In the genomic region with DNA sequence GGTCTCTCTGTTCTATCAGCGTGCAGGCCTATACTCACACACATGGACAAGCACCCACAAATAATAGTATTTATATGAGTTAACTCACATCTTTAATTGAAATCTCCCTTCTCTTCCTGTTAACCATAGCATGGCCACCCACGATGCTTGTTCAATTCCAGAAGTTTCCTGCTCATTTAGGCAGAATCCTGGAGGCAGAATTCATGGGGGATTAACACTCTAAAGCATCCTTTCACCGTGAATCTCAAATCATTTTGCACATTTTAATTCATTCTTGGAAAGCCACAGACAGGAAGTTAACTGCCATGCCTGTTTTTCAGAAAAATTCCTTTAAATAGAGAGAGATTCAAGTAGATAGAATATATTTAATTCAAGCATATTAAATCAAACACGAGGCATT, we compare ENCODE assay signal across 31 cellular contexts.
"Had no signal": no experiment of that assay in that cellular context is flagged by ENCODE, and none has a peak within 500 bp of the region (broad histone marks: within the 10 kb centered on the region; RNA-seq: fewer than 3 reads in every experiment).

No MANE protein-coding gene starts in this region.

- H3K4me1 ChIP-seq: body of pancreas, left lung, lower lobe of right lung, parathyroid adenoma, psoas muscle, right atrium auricular region, stomach, thyroid gland, upper lobe of left lung, vagina had no signal

- H3K9me3 Mint-ChIP-seq: WTC11 had no signal

- H3K27ac Mint-ChIP-seq: activated CD4-positive, alpha-beta T cell treated with anti-CD3 and anti-CD28 coated beads, Interleukin-2, amount 10 ng/mL, durations not matched to agents 7 days and 5 days; activated CD8-positive, alpha-beta T cell treated with anti-CD3 and anti-CD28 coated beads for 36 hours; activated naive CD4-positive, alpha-beta T cell treated with anti-CD3 and anti-CD28 coated beads, Interleukin-2, amount 50 U/mL, for 24 hours; activated T-helper 17 cell treated with anti-CD3 and anti-CD28 coated beads, Interleukin-2, amount 50 U/mL, for 72 hours; effector memory CD8-positive, alpha-beta T cell; natural killer cell treated with Interleukin-12 subunit alpha and Interleukin-12 subunit beta and Interleukin-15 and Interleukin-18, amount 100 ng/mL, for 72 hours; stimulated activated naive B cell treated with anti-CD40 and anti-IgM and Interleukin-4, amounts not matched to agents 10 μg/mL and 1 μg/mL and 100 μg/mL, for 72 hours; WTC11 had no signal

- H3K9me3 ChIP-seq: body of pancreas, left lung, lower lobe of right lung, psoas muscle, right atrium auricular region, stomach, thyroid gland, upper lobe of left lung, vagina had no signal

- H3K27ac ChIP-seq: body of pancreas, cardiac muscle cell, coronary artery, left lung, lower lobe of right lung, parathyroid adenoma, psoas muscle, right atrium auricular region, stomach, thyroid gland, upper lobe of left lung, vagina had no signal

- H3K4me1 Mint-ChIP-seq: activated CD4-positive, alpha-beta T cell treated with anti-CD3 and anti-CD28 coated beads, Interleukin-2, amount 10 ng/mL, durations not matched to agents 7 days and 5 days; activated naive CD4-positive, alpha-beta T cell treated with anti-CD3 and anti-CD28 coated beads, Interleukin-2, amount 50 U/mL, for 24 hours; activated T-helper 17 cell treated with anti-CD3 and anti-CD28 coated beads, Interleukin-2, amount 50 U/mL, for 72 hours; stimulated activated naive B cell treated with anti-CD40 and anti-IgM and Interleukin-4, amounts not matched to agents 10 μg/mL and 1 μg/mL and 100 μg/mL, for 72 hours had no signal

- H3K79me2 ChIP-seq: parathyroid adenoma had no signal

- H3K27me3 Mint-ChIP-seq: activated CD4-positive, alpha-beta T cell treated with anti-CD3 and anti-CD28 coated beads, Interleukin-2, amount 10 ng/mL, durations not matched to agents 7 days and 5 days; activated CD8-positive, alpha-beta T cell treated with anti-CD3 and anti-CD28 coated beads for 36 hours; activated naive CD4-positive, alpha-beta T cell treated with anti-CD3 and anti-CD28 coated beads, Interleukin-2, amount 50 U/mL, for 24 hours; activated T-helper 17 cell treated with anti-CD3 and anti-CD28 coated beads, Interleukin-2, amount 50 U/mL, for 72 hours; effector memory CD8-positive, alpha-beta T cell; stimulated activated naive B cell treated with anti-CD40 and anti-IgM and Interleukin-4, amounts not matched to agents 10 μg/mL and 1 μg/mL and 100 μg/mL, for 72 hours had no signal

- DNase-seq: activated CD4-positive, alpha-beta T cell treated with anti-CD3 and anti-CD28 coated beads for 1 hour; activated CD4-positive, alpha-beta T cell treated with anti-CD3 and anti-CD28 coated beads, Interleukin-2, amount 10 ng/mL, durations not matched to agents 7 days and 5 days; activated CD8-positive, alpha-beta T cell treated with anti-CD3 and anti-CD28 coated beads for 36 hours; activated T-cell treated with anti-CD3 and anti-CD28 coated beads, Interleukin-2, amount 50 U/mL, for 4 hours; body of pancreas; cerebellar nuclear complex; effector memory CD8-positive, alpha-beta T cell; foreskin fibroblast; heart right ventricle; left lung; lower lobe of right lung; mesenchymal stem cell; mucosa of descending colon; nucleus accumbens; psoas muscle; stimulated activated CD4-positive, alpha-beta T cell treated with anti-CD3 and anti-CD28 coated beads, Interleukin-15, amount 100 ng/mL, for 24 hours; stimulated activated CD4-positive, alpha-beta T cell treated with anti-CD3 and anti-CD28 coated beads, Interleukin-2, amount 100 ng/mL, for 24 hours; stimulated activated naive B cell treated with anti-CD40 and anti-IgM and Interleukin-4, amounts not matched to agents 10 μg/mL and 1 μg/mL and 100 μg/mL, for 72 hours; stomach; T-helper 2 cell; thyroid gland; upper lobe of left lung had no signal

- H2AFZ ChIP-seq: parathyroid adenoma had no signal

- H3K36me3 ChIP-seq: cardiac muscle cell, heart right ventricle, left lung, lower lobe of right lung, right atrium auricular region, stomach, thyroid gland, upper lobe of left lung, vagina had no signal

- ATAC-seq: activated CD8-positive, alpha-beta T cell treated with anti-CD3 and anti-CD28 coated beads for 36 hours; activated T-cell treated with anti-CD3 and anti-CD28 coated beads, Interleukin-2, amount 50 U/mL, for 4 hours; activated T-helper 17 cell treated with anti-CD3 and anti-CD28 coated beads, Interleukin-2, amount 50 U/mL, for 72 hours; body of pancreas; effector memory CD8-positive, alpha-beta T cell; heart right ventricle; left lung; lower lobe of right lung; mucosa of descending colon; natural killer cell treated with Interleukin-12 subunit alpha and Interleukin-12 subunit beta and Interleukin-15 and Interleukin-18, amount 100 ng/mL, for 72 hours; psoas muscle; stimulated activated naive B cell treated with anti-CD40 and anti-IgM and Interleukin-4, amounts not matched to agents 10 μg/mL and 1 μg/mL and 100 μg/mL, for 72 hours; WTC11 had no signal

- H3K4me3 ChIP-seq: body of pancreas, cardiac muscle cell, coronary artery, heart right ventricle, left lung, lower lobe of right lung, mucosa of descending colon, psoas muscle, right atrium auricular region, stomach, thyroid gland, upper lobe of left lung, vagina had no signal

- H3K36me3 Mint-ChIP-seq: activated naive CD4-positive, alpha-beta T cell treated with anti-CD3 and anti-CD28 coated beads, Interleukin-2, amount 50 U/mL, for 24 hours; natural killer cell treated with Interleukin-12 subunit alpha and Interleukin-12 subunit beta and Interleukin-15 and Interleukin-18, amount 100 ng/mL, for 72 hours; stimulated activated naive B cell treated with anti-CD40 and anti-IgM and Interleukin-4, amounts not matched to agents 10 μg/mL and 1 μg/mL and 100 μg/mL, for 72 hours; WTC11 had no signal

- H3K4me3 Mint-ChIP-seq: activated CD4-positive, alpha-beta T cell treated with anti-CD3 and anti-CD28 coated beads, Interleukin-2, amount 10 ng/mL, durations not matched to agents 7 days and 5 days; activated CD8-positive, alpha-beta T cell treated with anti-CD3 and anti-CD28 coated beads for 36 hours; activated naive CD4-positive, alpha-beta T cell treated with anti-CD3 and anti-CD28 coated beads, Interleukin-2, amount 50 U/mL, for 24 hours; activated T-cell treated with anti-CD3 and anti-CD28 coated beads, Interleukin-2, amount 50 U/mL, for 4 hours; activated T-helper 17 cell treated with anti-CD3 and anti-CD28 coated beads, Interleukin-2, amount 50 U/mL, for 72 hours; effector memory CD8-positive, alpha-beta T cell; natural killer cell treated with Interleukin-12 subunit alpha and Interleukin-12 subunit beta and Interleukin-15 and Interleukin-18, amount 100 ng/mL, for 72 hours; stimulated activated naive B cell treated with anti-CD40 and anti-IgM and Interleukin-4, amounts not matched to agents 10 μg/mL and 1 μg/mL and 100 μg/mL, for 72 hours; WTC11 had no signal

- H3K9ac ChIP-seq: parathyroid adenoma had no signal

- H3K27me3 ChIP-seq: body of pancreas, cardiac muscle cell, heart right ventricle, left lung, right atrium auricular region, stomach, thyroid gland, upper lobe of left lung, vagina had no signal
